2 cellular contexts compared by ENCODE assay signal in the genomic region with DNA sequence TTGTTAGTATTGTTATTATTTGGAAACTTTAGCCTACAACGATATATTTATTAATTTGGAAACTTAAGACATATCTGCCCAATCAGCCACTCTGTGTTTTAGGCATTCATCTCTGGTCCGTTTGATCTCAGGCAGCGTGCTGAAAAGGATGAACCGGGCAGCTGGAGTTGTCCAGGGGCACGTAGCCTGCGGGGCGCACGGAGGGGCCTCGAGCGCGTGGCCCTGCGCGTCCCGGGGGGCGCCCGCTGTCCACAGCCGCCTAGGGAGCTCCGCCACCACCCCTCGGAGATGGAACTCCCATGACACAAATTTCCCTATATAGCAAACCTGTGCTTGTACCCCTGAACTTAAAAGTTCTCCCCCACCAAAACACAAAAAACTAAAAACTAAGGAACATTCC.
TF ChIP-seq lines count a peak whose summit lies in the region.

No MANE protein-coding gene starts in this region.

TF ChIP-seq in SK-N-SH, 30 proteins besides CTCF, POLR2A, EP300 and RAD21 (continued from another document):
- TF ChIP-seq, protein P1, sequence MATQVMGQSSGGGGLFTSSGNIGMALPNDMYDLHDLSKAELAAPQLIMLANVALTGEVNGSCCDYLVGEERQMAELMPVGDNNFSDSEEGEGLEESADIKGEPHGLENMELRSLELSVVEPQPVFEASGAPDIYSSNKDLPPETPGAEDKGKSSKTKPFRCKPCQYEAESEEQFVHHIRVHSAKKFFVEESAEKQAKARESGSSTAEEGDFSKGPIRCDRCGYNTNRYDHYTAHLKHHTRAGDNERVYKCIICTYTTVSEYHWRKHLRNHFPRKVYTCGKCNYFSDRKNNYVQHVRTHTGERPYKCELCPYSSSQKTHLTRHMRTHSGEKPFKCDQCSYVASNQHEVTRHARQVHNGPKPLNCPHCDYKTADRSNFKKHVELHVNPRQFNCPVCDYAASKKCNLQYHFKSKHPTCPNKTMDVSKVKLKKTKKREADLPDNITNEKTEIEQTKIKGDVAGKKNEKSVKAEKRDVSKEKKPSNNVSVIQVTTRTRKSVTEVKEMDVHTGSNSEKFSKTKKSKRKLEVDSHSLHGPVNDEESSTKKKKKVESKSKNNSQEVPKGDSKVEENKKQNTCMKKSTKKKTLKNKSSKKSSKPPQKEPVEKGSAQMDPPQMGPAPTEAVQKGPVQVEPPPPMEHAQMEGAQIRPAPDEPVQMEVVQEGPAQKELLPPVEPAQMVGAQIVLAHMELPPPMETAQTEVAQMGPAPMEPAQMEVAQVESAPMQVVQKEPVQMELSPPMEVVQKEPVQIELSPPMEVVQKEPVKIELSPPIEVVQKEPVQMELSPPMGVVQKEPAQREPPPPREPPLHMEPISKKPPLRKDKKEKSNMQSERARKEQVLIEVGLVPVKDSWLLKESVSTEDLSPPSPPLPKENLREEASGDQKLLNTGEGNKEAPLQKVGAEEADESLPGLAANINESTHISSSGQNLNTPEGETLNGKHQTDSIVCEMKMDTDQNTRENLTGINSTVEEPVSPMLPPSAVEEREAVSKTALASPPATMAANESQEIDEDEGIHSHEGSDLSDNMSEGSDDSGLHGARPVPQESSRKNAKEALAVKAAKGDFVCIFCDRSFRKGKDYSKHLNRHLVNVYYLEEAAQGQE (IDR thresholded peaks at IDR 0.05; ENCODE audit: low read depth, low read length) = no peak
- TF ChIP-seq FOXM1 (IDR thresholded peaks at IDR 0.05; ENCODE audit: low read depth) (no peak), RXRA (IDR thresholded peaks at IDR 0.05; ENCODE audit: borderline replicate concordance, low read depth) (no peak), CHD2 (IDR thresholded peaks at IDR 0.05; ENCODE audit: low read length, partially characterized antibody) (no peak), YY1 (IDR thresholded peaks at IDR 0.05; ENCODE audit: low read depth) (no peak), RCOR1 (IDR thresholded peaks at IDR 0.05; ENCODE audit: low read length) (no peak), MEF2A (IDR thresholded peaks at IDR 0.05; ENCODE audit: borderline replicate concordance, low read depth) (no peak), JUND (IDR thresholded peaks at IDR 0.05) (no peak), RFX5 (IDR thresholded peaks at IDR 0.05; ENCODE audit: low read length) (no peak), POLR2AphosphoS5 (IDR thresholded peaks at IDR 0.05; ENCODE audit: low read depth, low read length) (no peak), TAF1 (IDR thresholded peaks at IDR 0.05; ENCODE audit: borderline replicate concordance, low read depth, low read length) (no peak), SIN3A (IDR thresholded peaks at IDR 0.05; ENCODE audit: borderline replicate concordance, low read depth, low read length) (no peak), PBX3 (IDR thresholded peaks at IDR 0.05) (no peak), SMC3 (IDR thresholded peaks at IDR 0.05; ENCODE audit: low read depth, low read length) (no peak)
- TF ChIP-seq, protein P2, sequence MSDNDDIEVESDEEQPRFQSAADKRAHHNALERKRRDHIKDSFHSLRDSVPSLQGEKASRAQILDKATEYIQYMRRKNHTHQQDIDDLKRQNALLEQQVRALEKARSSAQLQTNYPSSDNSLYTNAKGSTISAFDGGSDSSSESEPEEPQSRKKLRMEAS (IDR thresholded peaks at IDR 0.05; ENCODE audit: low read depth) = no peak

TF ChIP-seq in SK-N-SH treated with all-trans-retinoic acid at 6 μM for 48 hours, 23 proteins besides CTCF, POLR2A, EP300 and RAD21 (continued from another document):
- TF ChIP-seq, protein P3, sequence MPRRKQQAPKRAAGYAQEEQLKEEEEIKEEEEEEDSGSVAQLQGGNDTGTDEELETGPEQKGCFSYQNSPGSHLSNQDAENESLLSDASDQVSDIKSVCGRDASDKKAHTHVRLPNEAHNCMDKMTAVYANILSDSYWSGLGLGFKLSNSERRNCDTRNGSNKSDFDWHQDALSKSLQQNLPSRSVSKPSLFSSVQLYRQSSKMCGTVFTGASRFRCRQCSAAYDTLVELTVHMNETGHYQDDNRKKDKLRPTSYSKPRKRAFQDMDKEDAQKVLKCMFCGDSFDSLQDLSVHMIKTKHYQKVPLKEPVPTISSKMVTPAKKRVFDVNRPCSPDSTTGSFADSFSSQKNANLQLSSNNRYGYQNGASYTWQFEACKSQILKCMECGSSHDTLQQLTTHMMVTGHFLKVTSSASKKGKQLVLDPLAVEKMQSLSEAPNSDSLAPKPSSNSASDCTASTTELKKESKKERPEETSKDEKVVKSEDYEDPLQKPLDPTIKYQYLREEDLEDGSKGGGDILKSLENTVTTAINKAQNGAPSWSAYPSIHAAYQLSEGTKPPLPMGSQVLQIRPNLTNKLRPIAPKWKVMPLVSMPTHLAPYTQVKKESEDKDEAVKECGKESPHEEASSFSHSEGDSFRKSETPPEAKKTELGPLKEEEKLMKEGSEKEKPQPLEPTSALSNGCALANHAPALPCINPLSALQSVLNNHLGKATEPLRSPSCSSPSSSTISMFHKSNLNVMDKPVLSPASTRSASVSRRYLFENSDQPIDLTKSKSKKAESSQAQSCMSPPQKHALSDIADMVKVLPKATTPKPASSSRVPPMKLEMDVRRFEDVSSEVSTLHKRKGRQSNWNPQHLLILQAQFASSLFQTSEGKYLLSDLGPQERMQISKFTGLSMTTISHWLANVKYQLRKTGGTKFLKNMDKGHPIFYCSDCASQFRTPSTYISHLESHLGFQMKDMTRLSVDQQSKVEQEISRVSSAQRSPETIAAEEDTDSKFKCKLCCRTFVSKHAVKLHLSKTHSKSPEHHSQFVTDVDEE (CRISPR knock-in tag; IDR thresholded peaks at IDR 0.05) = no peak
- TF ChIP-seq ISL1 (CRISPR knock-in tag; IDR thresholded peaks at IDR 0.05) (no peak), TCF4 (CRISPR knock-in tag; IDR thresholded peaks at IDR 0.05; ENCODE audit: borderline replicate concordance) (no peak), ZC3H10 (CRISPR knock-in tag; IDR thresholded peaks at IDR 0.05) (no peak), PPARA (CRISPR knock-in tag; IDR thresholded peaks at IDR 0.05; ENCODE audit: borderline replicate concordance) (no peak), POU6F1 (CRISPR knock-in tag; IDR thresholded peaks at IDR 0.05; ENCODE audit: borderline replicate concordance, low read depth) (no peak), CREB5 (CRISPR knock-in tag; IDR thresholded peaks at IDR 0.05; ENCODE audit: low read depth) (no peak), TOX (CRISPR knock-in tag; IDR thresholded peaks at IDR 0.05; ENCODE audit: borderline replicate concordance) (no peak), BACH2 (CRISPR knock-in tag; IDR thresholded peaks at IDR 0.05; ENCODE audit: borderline replicate concordance) (no peak), ZFP3 (CRISPR knock-in tag; IDR thresholded peaks at IDR 0.05) (no peak), ZFP30 (CRISPR knock-in tag; IDR thresholded peaks at IDR 0.05) (no peak), RARB (CRISPR knock-in tag; IDR thresholded peaks at IDR 0.05) (no peak), ZNF8 (CRISPR knock-in tag; IDR thresholded peaks at IDR 0.05) (no peak), SNAI2 (CRISPR knock-in tag; IDR thresholded peaks at IDR 0.05) (no peak), ZNF70 (CRISPR knock-in tag; IDR thresholded peaks at IDR 0.05) (no peak)
